ENCODE assay signal across 8 cellular contexts in genomic region chr1:18100493-18101063, GRCh38. TPM values are rescaled to one million over a fixed set of nuclear protein-coding genes. Genes with fewer than 3 reads are reported as not detected.
DNase-seq lines count a peak whose midpoint lies in the region; ATAC-seq, FAIRE-seq and TF ChIP-seq lines count a peak whose summit lies in the region.

No MANE protein-coding gene starts in this region.

- POLR2A ChIA-PET in activated CD8-positive, alpha-beta T cell treated with anti-CD3 and anti-CD28 coated beads for 36 hours (lab: Charles Lee), result no interaction called here

- H3K4me3 Mint-ChIP-seq in activated CD8-positive, alpha-beta T cell treated with anti-CD3 and anti-CD28 coated beads for 36 hours, result no peak overlapping the region
- no peak overlapping the region for H3K4me3 Mint-ChIP-seq in nephron

- no peaks in the 10 kb centered on the region for H3K4me1 Mint-ChIP-seq in activated CD8-positive, alpha-beta T cell treated with anti-CD3 and anti-CD28 coated beads for 36 hours (ENCODE audit: low read depth)
- H3K4me1 Mint-ChIP-seq in nephron, result no peaks in the 10 kb centered on the region

- no peaks in the 10 kb centered on the region for H3K36me3 Mint-ChIP-seq in activated CD8-positive, alpha-beta T cell treated with anti-CD3 and anti-CD28 coated beads for 36 hours (ENCODE audit: low read depth)
- no peaks in the 10 kb centered on the region for H3K36me3 Mint-ChIP-seq in nephron (ENCODE audit: low read depth)

- CTCF ChIA-PET in activated CD8-positive, alpha-beta T cell treated with anti-CD3 and anti-CD28 coated beads for 36 hours (lab: Charles Lee), result interaction anchor here (0.6 to 2.7 kb wide), 20 partner anchors 9 to 648 kb away, joined by 3 to 17 read pairs (median 4); no protein-coding TSS in a partner anchor

- no peak overlapping the region for H3K27ac Mint-ChIP-seq in activated CD8-positive, alpha-beta T cell treated with anti-CD3 and anti-CD28 coated beads for 36 hours
- no peak overlapping the region for H3K27ac Mint-ChIP-seq in nephron

- H3K27me3 Mint-ChIP-seq in activated CD8-positive, alpha-beta T cell treated with anti-CD3 and anti-CD28 coated beads for 36 hours, result peaks cover 23% of the 10 kb centered on the region
- peaks cover 97% of the 10 kb centered on the region for H3K27me3 Mint-ChIP-seq in nephron (ENCODE audit: low read depth)

- intact Hi-C loops in activated CD8-positive, alpha-beta T cell treated with anti-CD3 and anti-CD28 coated beads for 36 hours (cut with micrococcal nuclease), result loop anchor here (5.0 to 10.0 kb wide), 2 partner anchors 176 to 438 kb away; no protein-coding TSS in a partner anchor

- H3K9me3 ChIP-seq in BE2C, result no peaks in the 10 kb centered on the region
- no peaks in the 10 kb centered on the region for H3K9me3 ChIP-seq in fibroblast of lung (ENCODE audit: control insufficient read depth, insufficient read depth, low read depth, low read length)

- no peak overlapping the region for H3K4me2 ChIP-seq in fibroblast of lung (ENCODE audit: extremely low read depth, insufficient read depth, low read length)

- no peak overlapping the region for H3K9ac ChIP-seq in fibroblast of lung (ENCODE audit: insufficient read depth, low read length)

- TF ChIP-seq CTCF in BE2C (IDR thresholded peaks at IDR 0.05; ENCODE audit: low read depth, low read length) (peak; percentile 65), GM20000 (IDR thresholded peaks at IDR 0.05; ENCODE audit: extremely low read depth, missing control alignments) (peak; percentile 74), fibroblast of lung (conservative IDR thresholded peaks at IDR 0.05 in 1 of 2, IDR thresholded peaks at IDR 0.05 in 1 of 2; ENCODE audit: low read depth in 1 of 2, low read length in 2 of 2) (peak; percentile 71 to 86), nephron (IDR thresholded peaks at IDR 0.05; ENCODE audit: unreplicated experiment in 3 of 3) (peak; percentile 73 to 85 (median 81))
- TF ChIP-seq CTCF in activated CD8-positive, alpha-beta T cell treated with anti-CD3 and anti-CD28 coated beads for 36 hours (IDR thresholded peaks at IDR 0.05), result peak; percentile 85

- H3K27ac ChIP-seq in fibroblast of lung (ENCODE audit: insufficient read depth, low read length), result no peak overlapping the region

- no peaks in the 10 kb centered on the region for H3K79me2 ChIP-seq in fibroblast of lung (ENCODE audit: control insufficient read depth, insufficient read depth, low read length)

- no peaks in the 10 kb centered on the region for H4K20me1 ChIP-seq in fibroblast of lung (ENCODE audit: control insufficient read depth, extremely low read depth, insufficient read depth, low read length)

- no peaks in the 10 kb centered on the region for H3K36me3 ChIP-seq in BE2C
- no peaks in the 10 kb centered on the region for H3K36me3 ChIP-seq in fibroblast of lung (ENCODE audit: control insufficient read depth, insufficient read depth, low read length)

- H3K27me3 ChIP-seq in BE2C, result no peaks in the 10 kb centered on the region
- H3K27me3 ChIP-seq in fibroblast of lung (ENCODE audit: control insufficient read depth, insufficient read depth, low read length), result peaks cover 2% of the 10 kb centered on the region

- ATAC-seq in activated CD8-positive, alpha-beta T cell treated with anti-CD3 and anti-CD28 coated beads for 36 hours, result no peak
- no peak for ATAC-seq in HG03025 (IDR thresholded peaks at IDR 0.05; ENCODE audit: low FRiP score, unreplicated experiment)

- H2AFZ ChIP-seq in fibroblast of lung (ENCODE audit: low read length), result no peak overlapping the region

- no peak overlapping the region for H3K4me3 ChIP-seq in BE2C (ENCODE audit: low read depth, low read length)
- H3K4me3 ChIP-seq in fibroblast of lung (replicated peaks in 1 of 4; ENCODE audit: control extremely low read depth in 1 of 4, insufficient read depth in 1 of 4, low read depth in 3 of 4, low read length in 4 of 4), result no peak overlapping the region

- no peaks in the 10 kb centered on the region for H3K9me3 Mint-ChIP-seq in activated CD8-positive, alpha-beta T cell treated with anti-CD3 and anti-CD28 coated beads for 36 hours
- peaks cover 2% of the 10 kb centered on the region for H3K9me3 Mint-ChIP-seq in nephron

- no peaks in the 10 kb centered on the region for H3K4me1 ChIP-seq in BE2C
- no peaks in the 10 kb centered on the region for H3K4me1 ChIP-seq in fibroblast of lung (ENCODE audit: control insufficient read depth, extremely low read depth, insufficient read depth, low read length)

- FAIRE-seq in urothelium cell line (lab: Jason Lieb, UNC), result peak; percentile 65

- DNase-seq in BE2C (no peak), GM20000 (ENCODE audit: low spot score) (peak; percentile 75), NCI-H446 (lab: John Stamatoyannopoulos, UW) (peak; percentile 71 to 84), fibroblast of lung (ENCODE audit: low read depth in 2 of 2) (peak; percentile 27 to 50), urothelium cell line (ENCODE audit: low spot score) (peak; percentile 75)
- DNase-seq in activated CD8-positive, alpha-beta T cell treated with anti-CD3 and anti-CD28 coated beads for 36 hours, result peak; percentile 67

RNA-seq across cellular contexts. Expression of gene IGSF21, which starts 7.0 kb away (rescaled TPM):
- 0.69 TPM for polyA plus RNA-seq in BE2C (2012; ENCODE audit: insufficient read depth, insufficient read length, low read depth)
- total RNA-seq in activated CD8-positive, alpha-beta T cell treated with anti-CD3 and anti-CD28 coated beads for 36 hours, result not detected
- total RNA-seq in fibroblast of lung, result not detected in 2 replicates
- not detected in 2 replicates for polyA plus RNA-seq in fibroblast of lung
- not detected in 2 replicates for polyA plus RNA-seq in fibroblast of lung (2012)
- polyA minus RNA-seq in fibroblast of lung (ENCODE audit: low replicate concordance), result not detected in 2 replicates
